Comparison of ENCODE assay signal across 25 cellular contexts in genomic region chr20:50433001-50433400, GRCh38.
"Had no signal": no experiment of that assay in that cellular context is flagged by ENCODE, and none has a peak within 500 bp of the region (broad histone marks: within the 10 kb centered on the region; RNA-seq: fewer than 3 reads in every experiment).

No MANE protein-coding gene starts in this region.

- H3K36me3 Mint-ChIP-seq: activated naive CD8-positive, alpha-beta T cell treated with anti-CD3 and anti-CD28 coated beads, Interleukin-2, amount 10 ng/mL, durations not matched to agents 7 days and 5 days; memory B cell; naive B cell; stimulated activated naive B cell treated with anti-CD40 and anti-IgM and Interleukin-4, amounts not matched to agents 10 μg/mL and 1 μg/mL and 100 μg/mL, for 72 hours had no signal

- ATAC-seq: effector memory CD8-positive, alpha-beta T cell; gastroesophageal sphincter; left cardiac atrium; sciatic nerve; stimulated activated naive B cell treated with anti-CD40 and anti-IgM and Interleukin-4, amounts not matched to agents 10 μg/mL and 1 μg/mL and 100 μg/mL, for 72 hours had no signal

- H3K4me3 ChIP-seq: colonic mucosa, dorsolateral prefrontal cortex, gastroesophageal sphincter, heart left ventricle had no signal

- H3K4me3 Mint-ChIP-seq: activated naive CD8-positive, alpha-beta T cell treated with anti-CD3 and anti-CD28 coated beads, Interleukin-2, amount 10 ng/mL, durations not matched to agents 7 days and 5 days; activated T-cell treated with anti-CD3 and anti-CD28 coated beads, Interleukin-2, amount 50 U/mL, for 24 hours; effector memory CD8-positive, alpha-beta T cell; memory B cell; naive B cell; stimulated activated naive B cell treated with anti-CD40 and anti-IgM and Interleukin-4, amounts not matched to agents 10 μg/mL and 1 μg/mL and 100 μg/mL, for 72 hours had no signal

- H3K9me3 ChIP-seq: colonic mucosa, gastroesophageal sphincter, heart left ventricle had no signal

- H3K27me3 ChIP-seq: colonic mucosa, gastroesophageal sphincter, heart left ventricle had no signal

- H3K27ac Mint-ChIP-seq: activated naive CD8-positive, alpha-beta T cell treated with anti-CD3 and anti-CD28 coated beads, Interleukin-2, amount 10 ng/mL, durations not matched to agents 7 days and 5 days; activated T-cell treated with anti-CD3 and anti-CD28 coated beads, Interleukin-2, amount 50 U/mL, for 24 hours; activated T-helper 2 cell treated with anti-CD3 and anti-CD28 coated beads, Interferon-gamma antibody, Interleukin-2, Interleukin-4, amounts not matched to agents 10 μg/mL and 5 μg/mL and 100 μg/mL, durations not matched to agents 14 hours and 24 hours and 36 hours; memory B cell; stimulated activated naive B cell treated with anti-CD40 and anti-IgM and Interleukin-4, amounts not matched to agents 10 μg/mL and 1 μg/mL and 100 μg/mL, for 72 hours had no signal

- H3K9me3 Mint-ChIP-seq: activated naive CD8-positive, alpha-beta T cell treated with anti-CD3 and anti-CD28 coated beads, Interleukin-2, amount 10 ng/mL, durations not matched to agents 7 days and 5 days; activated T-cell treated with anti-CD3 and anti-CD28 coated beads, Interleukin-2, amount 50 U/mL, for 24 hours; activated T-helper 2 cell treated with anti-CD3 and anti-CD28 coated beads, Interferon-gamma antibody, Interleukin-2, Interleukin-4, amounts not matched to agents 10 μg/mL and 5 μg/mL and 100 μg/mL, durations not matched to agents 14 hours and 24 hours and 36 hours; effector memory CD8-positive, alpha-beta T cell; memory B cell; stimulated activated naive B cell treated with anti-CD40 and anti-IgM and Interleukin-4, amounts not matched to agents 10 μg/mL and 1 μg/mL and 100 μg/mL, for 72 hours had no signal

- DNase-seq: activated CD4-positive, alpha-beta T cell treated with anti-CD3 and anti-CD28 coated beads for 1 hour; activated CD8-positive, alpha-beta memory T cell treated with anti-CD3 and anti-CD28 coated beads for 24 hours; activated CD8-positive, alpha-beta memory T cell treated with anti-CD3 and anti-CD28 coated beads, Interleukin-2, amount 50 U/mL, for 4 hours; activated naive CD4-positive, alpha-beta T cell; activated naive CD8-positive, alpha-beta T cell treated with anti-CD3 and anti-CD28 coated beads, Interleukin-2, amount 10 ng/mL, durations not matched to agents 7 days and 5 days; activated T-cell treated with anti-CD3 and anti-CD28 coated beads, Interleukin-2, amount 50 U/mL, for 24 hours; amniotic stem cell; colonic mucosa; dorsolateral prefrontal cortex; effector memory CD8-positive, alpha-beta T cell; heart left ventricle; islet precursor cell; left cardiac atrium; naive B cell; stimulated activated CD4-positive, alpha-beta T cell treated with anti-CD3 and anti-CD28 coated beads, Interleukin-2, amount 100 ng/mL, for 24 hours; stimulated activated naive B cell treated with anti-CD40 and anti-IgM and Interleukin-4, amounts not matched to agents 10 μg/mL and 1 μg/mL and 100 μg/mL, for 72 hours; T-helper 1 cell; WERI-Rb-1 had no signal

- FAIRE-seq: bronchial epithelial cell, small intestine, TTC549 had no signal

- H3K4me1 ChIP-seq: colonic mucosa had no signal

- H3K4me1 Mint-ChIP-seq: memory B cell, naive B cell had no signal

- H3K27ac ChIP-seq: colonic mucosa, dorsolateral prefrontal cortex, gastroesophageal sphincter, heart left ventricle, WERI-Rb-1 had no signal

- H3K36me3 ChIP-seq: colonic mucosa, gastroesophageal sphincter, heart left ventricle, WERI-Rb-1 had no signal
